In the genomic region with DNA sequence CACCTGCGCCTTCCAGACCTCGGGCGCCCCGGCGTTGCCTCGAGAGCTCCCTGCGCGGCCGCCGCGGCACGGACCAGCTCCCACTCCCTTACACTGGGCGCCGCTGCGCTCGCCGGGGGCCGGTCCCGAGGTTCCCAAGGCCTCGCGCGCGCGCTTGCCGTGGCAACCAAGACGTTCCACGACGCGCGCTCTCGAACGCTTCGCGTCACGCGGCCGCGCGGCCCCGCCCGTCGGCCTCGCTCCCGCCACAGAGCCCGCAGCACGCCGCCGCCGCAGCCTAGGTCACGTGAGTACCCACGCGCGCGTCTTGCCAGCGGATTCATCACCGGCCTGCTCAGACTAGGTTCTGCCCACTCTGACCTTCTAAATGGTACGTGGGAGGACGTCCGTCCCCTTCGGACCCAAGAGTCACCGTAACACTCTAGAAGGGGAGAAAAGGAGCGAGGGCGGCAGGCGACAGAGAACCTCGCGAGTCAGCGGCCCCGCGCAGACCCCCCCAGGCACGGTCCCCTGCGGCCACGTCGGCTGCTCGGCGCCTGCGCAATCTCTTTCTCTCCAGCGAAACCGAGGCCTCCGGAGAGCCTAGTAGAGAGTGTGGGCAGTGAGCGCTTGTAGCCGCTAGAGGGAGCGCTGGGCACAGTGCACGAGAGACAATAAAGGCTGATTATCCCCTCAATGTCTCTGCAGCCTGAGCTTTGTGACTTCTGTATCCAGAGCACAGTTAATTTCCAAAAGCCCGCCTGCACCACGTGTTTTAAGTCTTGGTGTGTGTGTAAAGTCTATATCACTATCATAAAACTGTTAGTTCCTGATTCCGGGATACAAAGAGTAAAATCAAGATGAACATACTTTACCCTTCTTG, we compare ENCODE assay signal across 8 cellular contexts.
DNase-seq lines count a peak whose midpoint lies in the region; ATAC-seq lines count a peak whose summit lies in the region.

A gene with protein sequence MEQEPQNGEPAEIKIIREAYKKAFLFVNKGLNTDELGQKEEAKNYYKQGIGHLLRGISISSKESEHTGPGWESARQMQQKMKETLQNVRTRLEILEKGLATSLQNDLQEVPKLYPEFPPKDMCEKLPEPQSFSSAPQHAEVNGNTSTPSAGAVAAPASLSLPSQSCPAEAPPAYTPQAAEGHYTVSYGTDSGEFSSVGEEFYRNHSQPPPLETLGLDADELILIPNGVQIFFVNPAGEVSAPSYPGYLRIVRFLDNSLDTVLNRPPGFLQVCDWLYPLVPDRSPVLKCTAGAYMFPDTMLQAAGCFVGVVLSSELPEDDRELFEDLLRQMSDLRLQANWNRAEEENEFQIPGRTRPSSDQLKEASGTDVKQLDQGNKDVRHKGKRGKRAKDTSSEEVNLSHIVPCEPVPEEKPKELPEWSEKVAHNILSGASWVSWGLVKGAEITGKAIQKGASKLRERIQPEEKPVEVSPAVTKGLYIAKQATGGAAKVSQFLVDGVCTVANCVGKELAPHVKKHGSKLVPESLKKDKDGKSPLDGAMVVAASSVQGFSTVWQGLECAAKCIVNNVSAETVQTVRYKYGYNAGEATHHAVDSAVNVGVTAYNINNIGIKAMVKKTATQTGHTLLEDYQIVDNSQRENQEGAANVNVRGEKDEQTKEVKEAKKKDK (minus strand): TSS at position 173 of the 862 bp plus-strand sequence. CDS start 10,564 bp downstream, outside the sequence.

- peak within 1 kb of the TSS; percentile 77 for H3K4me3 Mint-ChIP-seq in dendritic cell treated with granulocyte-macrophage colony-stimulating factor and Interleukin-4, amounts not matched to agents 40 ng/mL and 50 ng/mL, for 4 days

- no peaks in the 10 kb centered on the region for H3K27me3 Mint-ChIP-seq in dendritic cell treated with granulocyte-macrophage colony-stimulating factor and Interleukin-4, amounts not matched to agents 40 ng/mL and 50 ng/mL, for 4 days

- peaks cover 33% of the 10 kb centered on the region for H3K4me1 Mint-ChIP-seq in dendritic cell treated with granulocyte-macrophage colony-stimulating factor and Interleukin-4, amounts not matched to agents 40 ng/mL and 50 ng/mL, for 4 days (ENCODE audit: low read depth)

- H3K9me3 Mint-ChIP-seq in dendritic cell treated with granulocyte-macrophage colony-stimulating factor and Interleukin-4, amounts not matched to agents 40 ng/mL and 50 ng/mL, for 4 days, result no peaks in the 10 kb centered on the region

- DNase-seq in AG20443 (ENCODE audit: low spot score) (peak; percentile 95), GM19240 (ENCODE audit: insufficient read length, low spot score) (peak; percentile 37), NCI-H526 treated with DMSO at 0.1 percent for 48 hours (lab: John Stamatoyannopoulos, UW) (peak; percentile 95), left kidney (ENCODE audit: low read depth, low spot score) (peak; percentile 97)
- DNase-seq in activated CD4-positive, alpha-beta T cell treated with anti-CD3 and anti-CD28 coated beads, Interleukin-2, amount 50 U/mL, for 24 hours (ENCODE audit: low read depth in 1 of 2, low spot score in 1 of 2), result peak; percentile 64 to 86
- peak; percentile 88 for DNase-seq in stimulated activated CD4-positive, alpha-beta T cell treated with anti-CD3 and anti-CD28 coated beads, Interleukin-1b, Interleukin-23, amount 100 ng/mL, for 48 hours

- ATAC-seq in HG03457 (IDR thresholded peaks at IDR 0.05; ENCODE audit: unreplicated experiment), result peak; percentile 88

- intact Hi-C loops in dendritic cell treated with granulocyte-macrophage colony-stimulating factor and Interleukin-4, amounts not matched to agents 40 ng/mL and 50 ng/mL, for 4 days (cut with micrococcal nuclease), result loop anchor here (1.0 to 5.0 kb wide), 6 partner anchors 49 to 654 kb away; a partner anchor contains a TSS

- H3K36me3 Mint-ChIP-seq in dendritic cell treated with granulocyte-macrophage colony-stimulating factor and Interleukin-4, amounts not matched to agents 40 ng/mL and 50 ng/mL, for 4 days (ENCODE audit: low read depth), result peaks cover 17% of the 10 kb centered on the region

- H3K27ac Mint-ChIP-seq in dendritic cell treated with granulocyte-macrophage colony-stimulating factor and Interleukin-4, amounts not matched to agents 40 ng/mL and 50 ng/mL, for 4 days, result peak within 1 kb of the TSS; percentile 89

Comparison
In these comparisons a context has a peak if more than half of its experiments do, and no peak if none do; other contexts are left out.
1. Peak in every context shown above with its lines: DNase-seq and ATAC-seq.
2. DNase-seq: peak in every context shown above with its lines; median percentile 97 in left kidney; 95 in AG20443; 95 in NCI-H526 treated with DMSO at 0.1 percent for 48 hours; 88 in stimulated activated CD4-positive, alpha-beta T cell treated with anti-CD3 and anti-CD28 coated beads, Interleukin-1b, Interleukin-23, amount 100 ng/mL, for 48 hours; 75 in activated CD4-positive, alpha-beta T cell treated with anti-CD3 and anti-CD28 coated beads, Interleukin-2, amount 50 U/mL, for 24 hours; 37 in GM19240.